In genomic region chr1:21258331-21259134, GRCh38 we compare ENCODE assay signal across 15 cellular contexts. TPM values are rescaled to one million over a fixed set of nuclear protein-coding genes. Genes with fewer than 3 reads are reported as not detected.
DNase-seq lines count a peak whose midpoint lies in the region; TF ChIP-seq lines count a peak whose summit lies in the region.
"Had no signal": no experiment of that assay in that cellular context is flagged by ENCODE, and none has a peak within 500 bp of the region (broad histone marks: within the 10 kb centered on the region; RNA-seq: fewer than 3 reads in every experiment).

No MANE protein-coding gene starts in this region.

- no peaks in the 10 kb centered on the region for H3K27me3 ChIP-seq in ascending aorta
- H3K27me3 ChIP-seq: dorsolateral prefrontal cortex had no signal

- no peaks in the 10 kb centered on the region for H3K27me3 Mint-ChIP-seq in activated CD4-positive, alpha-beta T cell treated with anti-CD3 and anti-CD28 coated beads, Interleukin-2, amount 10 ng/mL, durations not matched to agents 24 days and 14 days
- H3K27me3 Mint-ChIP-seq in activated CD4-positive, alpha-beta memory T cell treated with anti-CD3 and anti-CD28 coated beads for 36 hours: no peaks in the 10 kb centered on the region

- H3K9me3 Mint-ChIP-seq in activated CD4-positive, alpha-beta T cell treated with anti-CD3 and anti-CD28 coated beads, Interleukin-2, amount 10 ng/mL, durations not matched to agents 24 days and 14 days: no peaks in the 10 kb centered on the region
- no peaks in the 10 kb centered on the region for H3K9me3 Mint-ChIP-seq in activated CD4-positive, alpha-beta memory T cell treated with anti-CD3 and anti-CD28 coated beads for 36 hours

- peak overlapping the region; percentile 81 for H3K27ac Mint-ChIP-seq in activated CD4-positive, alpha-beta T cell treated with anti-CD3 and anti-CD28 coated beads, Interleukin-2, amount 10 ng/mL, durations not matched to agents 24 days and 14 days
- H3K27ac Mint-ChIP-seq in activated CD4-positive, alpha-beta memory T cell treated with anti-CD3 and anti-CD28 coated beads for 36 hours: peak overlapping the region; percentile 91

- no peak for TF ChIP-seq CTCF in ascending aorta (IDR thresholded peaks at IDR 0.05)
- no peak for TF ChIP-seq CTCF in GM10266 (IDR thresholded peaks at IDR 0.05; ENCODE audit: control insufficient read depth, insufficient read depth, low read depth, missing control alignments)

- H3K4me3 ChIP-seq in ascending aorta: no peak overlapping the region
- H3K4me3 ChIP-seq: dorsolateral prefrontal cortex, psoas muscle had no signal

- peak overlapping the region; percentile 37 for H3K4me3 Mint-ChIP-seq in activated CD4-positive, alpha-beta T cell treated with anti-CD3 and anti-CD28 coated beads, Interleukin-2, amount 10 ng/mL, durations not matched to agents 24 days and 14 days
- peak overlapping the region; percentile 38 for H3K4me3 Mint-ChIP-seq in activated CD4-positive, alpha-beta memory T cell treated with anti-CD3 and anti-CD28 coated beads for 36 hours

- H3K4me1 ChIP-seq in ascending aorta: peaks cover 35 to 56% of the 10 kb centered on the region in 2 donors

- H3K36me3 ChIP-seq in ascending aorta: peaks cover 47 to 58% of the 10 kb centered on the region in 2 donors

- H3K36me3 Mint-ChIP-seq in activated CD4-positive, alpha-beta T cell treated with anti-CD3 and anti-CD28 coated beads, Interleukin-2, amount 10 ng/mL, durations not matched to agents 24 days and 14 days (ENCODE audit: low read depth): peaks cover 53% of the 10 kb centered on the region
- peaks cover 65% of the 10 kb centered on the region for H3K36me3 Mint-ChIP-seq in activated CD4-positive, alpha-beta memory T cell treated with anti-CD3 and anti-CD28 coated beads for 36 hours

- DNase-seq in activated CD4-positive, alpha-beta T cell treated with anti-CD3 and anti-CD28 coated beads, Interleukin-2, amount 10 ng/mL, durations not matched to agents 24 days and 14 days: no peak
- no peak for DNase-seq in activated CD4-positive, alpha-beta T cell treated with anti-CD3 and anti-CD28 coated beads, Interleukin-2, amount 50 U/mL, for 4 hours
- peak; percentile 78 for DNase-seq in activated CD4-positive, alpha-beta memory T cell treated with anti-CD3 and anti-CD28 coated beads for 36 hours
- DNase-seq in ascending aorta (ENCODE audit: low spot score in 2 of 2) (no peak), COLO668 (lab: John Stamatoyannopoulos, UW; ENCODE audit: unreplicated experiment) (no peak), GM10266 (ENCODE audit: extremely low spot score) (no peak), kidney glomerular epithelial cell (lab: John Stamatoyannopoulos, UW) (no peak)
- peak; percentile 72 for DNase-seq in stimulated activated CD8-positive, alpha-beta memory T cell treated with anti-CD3 and anti-CD28 coated beads, Interleukin-4, amount 100 ng/mL, for 48 hours
- DNase-seq: aorta, dorsolateral prefrontal cortex, hypothalamus, left colon, NCI-H187 treated with DMSO at 0.1 percent for 48 hours, NCI-H69, psoas muscle had no signal

- POLR2A ChIA-PET in activated CD4-positive, alpha-beta memory T cell treated with anti-CD3 and anti-CD28 coated beads for 36 hours (lab: Charles Lee): interaction anchor here (0.6 to 1.3 kb wide), 8 partner anchors 13 to 79 kb away, joined by 3 to 5 read pairs (median 3); no protein-coding TSS in a partner anchor

- H3K9me3 ChIP-seq in ascending aorta: no peaks in the 10 kb centered on the region
- H3K9me3 ChIP-seq: psoas muscle had no signal

- intact Hi-C loops in activated CD4-positive, alpha-beta T cell treated with anti-CD3 and anti-CD28 coated beads, Interleukin-2, amount 10 ng/mL, durations not matched to agents 24 days and 14 days (cut with micrococcal nuclease): loop anchor here (2.0 kb wide), 1 partner anchor 34 kb away; no protein-coding TSS in a partner anchor
- intact Hi-C loops in activated CD4-positive, alpha-beta memory T cell treated with anti-CD3 and anti-CD28 coated beads for 36 hours (cut with micrococcal nuclease): loop anchor here (1.0 kb wide), 3 partner anchors 35 to 85 kb away; no protein-coding TSS in a partner anchor
- intact Hi-C loops in ascending aorta (cut with DNase I): no loop called here

- peak overlapping the region; percentile 52 to 80 for H3K27ac ChIP-seq in ascending aorta
- H3K27ac ChIP-seq: psoas muscle had no signal

- peaks cover 49% of the 10 kb centered on the region for H3K4me1 Mint-ChIP-seq in activated CD4-positive, alpha-beta T cell treated with anti-CD3 and anti-CD28 coated beads, Interleukin-2, amount 10 ng/mL, durations not matched to agents 24 days and 14 days
- peaks cover 63% of the 10 kb centered on the region for H3K4me1 Mint-ChIP-seq in activated CD4-positive, alpha-beta memory T cell treated with anti-CD3 and anti-CD28 coated beads for 36 hours (ENCODE audit: low read depth)

- CTCF ChIA-PET in activated CD4-positive, alpha-beta memory T cell treated with anti-CD3 and anti-CD28 coated beads for 36 hours (lab: Charles Lee): interaction anchor here (0.9 to 11.8 kb wide), 8 partner anchors 11 to 110 kb away, joined by 3 to 208 read pairs (median 4); no protein-coding TSS in a partner anchor

RNA-seq across cellular contexts. Expression of gene ECE1, which starts 31.7 kb away (rescaled TPM):
- 133 and 134 TPM in 2 replicates for total RNA-seq in activated CD4-positive, alpha-beta T cell treated with anti-CD3 and anti-CD28 coated beads, Interleukin-2, amount 10 ng/mL, durations not matched to agents 24 days and 14 days
- 100 to 1,000 TPM; 137 to 144 TPM for total RNA-seq in activated CD4-positive, alpha-beta memory T cell treated with anti-CD3 and anti-CD28 coated beads for 36 hours
- total RNA-seq in ascending aorta: 336 TPM

Comparison
In these comparisons a context has a peak if more than half of its experiments do, and no peak if none do; other contexts are left out.
1. DNase-seq: peak in activated CD4-positive, alpha-beta memory T cell treated with anti-CD3 and anti-CD28 coated beads for 36 hours (single experiment) and stimulated activated CD8-positive, alpha-beta memory T cell treated with anti-CD3 and anti-CD28 coated beads, Interleukin-4, amount 100 ng/mL, for 48 hours (single experiment); none in activated CD4-positive, alpha-beta T cell treated with anti-CD3 and anti-CD28 coated beads, Interleukin-2, amount 10 ng/mL, durations not matched to agents 24 days and 14 days (single experiment), activated CD4-positive, alpha-beta T cell treated with anti-CD3 and anti-CD28 coated beads, Interleukin-2, amount 50 U/mL, for 4 hours (0 of 2), ascending aorta (0 of 2), COLO668 (single experiment), GM10266 (single experiment) and kidney glomerular epithelial cell (single experiment).